31 cellular contexts compared by ENCODE assay signal in genomic region chr7:137403282-137403681, GRCh38. TPM values are rescaled to one million over a fixed set of nuclear protein-coding genes. Genes with fewer than 3 reads are reported as not detected.
DNase-seq lines count a peak whose midpoint lies in the region; ATAC-seq lines count a peak whose summit lies in the region.
"Had no signal": no experiment of that assay in that cellular context is flagged by ENCODE, and none has a peak within 500 bp of the region (broad histone marks: within the 10 kb centered on the region; RNA-seq: fewer than 3 reads in every experiment).

No MANE protein-coding gene starts in this region.

- intact Hi-C loops in Right ventricle myocardium inferior (cut with DNase I): no loop called here
- intact Hi-C loops in left cardiac atrium (cut with DNase I): no loop called here

- no peak for ATAC-seq in Right ventricle myocardium inferior
- no peak for ATAC-seq in left cardiac atrium
- ATAC-seq in HG03460 (IDR thresholded peaks at IDR 0.05; ENCODE audit: unreplicated experiment): no peak
- ATAC-seq in GM18868 (IDR thresholded peaks at IDR 0.05; ENCODE audit: unreplicated experiment): no peak
- ATAC-seq: activated CD4-positive, CD25-positive, alpha-beta regulatory T cell treated with anti-CD3 and anti-CD28 coated beads, Interleukin-2, amount 50 U/mL, for 24 hours; pancreas; PC-3; stimulated activated naive CD8-positive, alpha-beta T cell treated with anti-CD3 and anti-CD28 coated beads, Interleukin-15, Interleukin-2, amounts not matched to agents 100 U/mL and 50 U/mL, for 24 hours; T-helper 17 cell had no signal

- H3K4me3 ChIP-seq in ectodermal cell (ENCODE audit: insufficient read depth, low read depth, low read length): no peak overlapping the region
- H3K4me3 ChIP-seq: MG63, pancreas, testis had no signal

- H3K9me3 ChIP-seq in ectodermal cell (ENCODE audit: control insufficient read depth, low read length): no peaks in the 10 kb centered on the region
- H3K9me3 ChIP-seq: MG63, pancreas, testis had no signal

- 14 to 15% methylated on average over 4 of the region's 4 CpGs for WGBS in ectodermal cell, 2 experiments

- H3K4me1 ChIP-seq in ectodermal cell (ENCODE audit: control insufficient read depth, insufficient read depth, low read length): peaks cover 41% of the 10 kb centered on the region
- H3K4me1 ChIP-seq: pancreas, testis had no signal

- no peaks in the 10 kb centered on the region for H3K27me3 ChIP-seq in ectodermal cell (ENCODE audit: control insufficient read depth, insufficient read depth, low read length, poor library complexity, severe bottlenecking)
- H3K27me3 ChIP-seq: brain microvascular endothelial cell, MG63, testis had no signal

- no peaks in the 10 kb centered on the region for H3K36me3 ChIP-seq in ectodermal cell (ENCODE audit: control insufficient read depth, insufficient read depth, low read length)
- H3K36me3 ChIP-seq: brain microvascular endothelial cell, MG63, pancreas had no signal

- H3K27ac ChIP-seq in ectodermal cell (ENCODE audit: insufficient read depth, low read depth, low read length, poor library complexity, severe bottlenecking): peak overlapping the region; percentile 89
- peak overlapping the region; percentile 69 for H3K27ac ChIP-seq in substantia nigra (ENCODE audit: low read depth, low read length, poor library complexity, severe bottlenecking)
- H3K27ac ChIP-seq: brain microvascular endothelial cell, epithelial cell of prostate, KMS-11, pancreas, testis had no signal

- DNase-seq in Right ventricle myocardium inferior (ENCODE audit: missing footprints) (peak; percentile 55), left cardiac atrium (no peak), iPS-NIHi11 (ENCODE audit: low spot score) (peak; percentile 23), substantia nigra (lab: John Stamatoyannopoulos, UW) (peak in 3 of 49 donors; percentile 2 to 22 (median 7))
- DNase-seq in central memory CD4-positive, alpha-beta T cell: no peak
- DNase-seq: activated CD4-positive, alpha-beta memory T cell treated with anti-CD3 and anti-CD28 coated beads for 36 hours; activated naive CD4-positive, alpha-beta T cell treated with Interleukin-2 at 50 U/mL for 16 hours; brain microvascular endothelial cell; Calu3; CD4-positive, CD25-positive, alpha-beta regulatory T cell; DND-41; mammary epithelial cell; MG63; NCI-H1105; NCI-H187; NCI-H2227 treated with DMSO at 0.1 percent for 48 hours; NCI-H526; nephron progenitor cell; pancreas; PC-3; small intestine; stimulated activated CD4-positive, alpha-beta T cell treated with anti-CD3 and anti-CD28 coated beads, Interleukin-1b, Interleukin-23, amount 100 ng/mL, for 48 hours; stimulated activated naive CD8-positive, alpha-beta T cell treated with anti-CD3 and anti-CD28 coated beads, Interleukin-15, Interleukin-2, amounts not matched to agents 100 U/mL and 50 U/mL, for 24 hours; T-helper 17 cell; testis had no signal

RNA-seq across cellular contexts. Expression of gene PTN, which starts 59.7 kb away (rescaled TPM):
- 21.6 TPM for total RNA-seq in Right ventricle myocardium inferior
- 10 to 100 TPM; 18.3 to 51.2 TPM for total RNA-seq in left cardiac atrium
- 227 TPM for polyA plus RNA-seq in ectodermal cell (2013, experiment 1 of 4)
- 140 TPM for polyA plus RNA-seq in ectodermal cell (2013, experiment 2 of 4)
- polyA plus RNA-seq in ectodermal cell (2013, experiment 3 of 4): 176 TPM
- polyA plus RNA-seq in ectodermal cell (2013, experiment 4 of 4): 174 TPM
- total RNA-seq: activated CD4-positive, alpha-beta memory T cell treated with anti-CD3 and anti-CD28 coated beads for 36 hours; CD4-positive, CD25-positive, alpha-beta regulatory T cell; T-helper 17 cell had no signal

Comparison
In these comparisons a context has a peak if more than half of its experiments do, and no peak if none do; other contexts are left out.
1. DNase-seq: peak in Right ventricle myocardium inferior (single experiment) and iPS-NIHi11 (single experiment); none in left cardiac atrium (single experiment) and central memory CD4-positive, alpha-beta T cell (single experiment).